8 cellular contexts compared by ENCODE assay signal in the genomic region with DNA sequence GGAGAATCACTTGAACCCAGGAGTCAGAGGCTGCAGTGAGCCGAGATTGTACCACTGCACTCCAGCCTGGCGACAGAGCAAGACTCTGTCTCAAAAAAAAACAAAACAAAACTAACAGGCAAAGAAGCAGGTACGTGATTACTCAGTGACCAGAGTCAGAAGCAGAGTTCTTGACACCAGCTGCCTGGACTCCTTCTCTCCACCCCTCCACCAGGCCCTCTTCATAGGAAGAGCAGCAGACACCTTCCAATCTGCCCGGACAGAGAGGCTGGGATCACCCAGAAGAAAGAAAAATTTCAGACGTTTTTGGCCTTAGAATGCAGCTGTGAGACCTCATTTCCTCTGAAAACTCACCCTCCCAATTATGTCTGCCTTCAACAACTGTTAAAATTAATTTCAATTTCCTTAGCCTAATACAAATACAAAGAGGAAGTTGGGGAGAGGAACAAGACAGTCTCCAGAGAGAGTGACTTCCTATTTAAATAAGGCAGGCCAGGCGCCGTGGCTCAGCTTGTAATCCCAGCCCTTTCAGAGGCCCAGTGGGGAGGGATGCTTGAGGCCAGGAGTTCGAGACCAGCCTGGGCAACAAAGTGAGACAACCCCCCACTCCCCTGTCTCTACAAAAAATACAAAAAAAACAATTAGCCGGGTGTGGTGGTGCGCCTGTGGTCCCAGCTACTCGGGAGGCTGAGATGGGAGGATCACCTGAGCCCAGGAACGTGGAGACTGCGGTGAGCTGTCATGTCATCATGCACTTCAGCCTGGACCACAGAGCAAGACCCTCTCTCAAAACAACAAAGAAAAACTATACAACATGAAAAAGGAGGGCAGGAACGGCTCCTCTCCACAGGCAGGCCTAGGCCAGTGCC. TPM values are rescaled to one million over a fixed set of nuclear protein-coding genes. Genes with fewer than 3 reads are reported as not detected.
DNase-seq lines count a peak whose midpoint lies in the region; TF ChIP-seq lines count a peak whose summit lies in the region.

No MANE protein-coding gene starts in this region.

- peaks cover 12% of the 10 kb centered on the region for H3K36me3 Mint-ChIP-seq in activated CD4-positive, alpha-beta T cell treated with anti-CD3 and anti-CD28 coated beads, Interleukin-2, amount 10 ng/mL, durations not matched to agents 7 days and 5 days (ENCODE audit: low read depth)

- H2AFZ ChIP-seq in osteoblast (ENCODE audit: low read length), result no peak overlapping the region

- H3K27ac Mint-ChIP-seq in activated CD4-positive, alpha-beta T cell treated with anti-CD3 and anti-CD28 coated beads, Interleukin-2, amount 10 ng/mL, durations not matched to agents 7 days and 5 days, result peak overlapping the region; percentile 84

- TF ChIP-seq CTCF in epithelial cell of proximal tubule (conservative IDR thresholded peaks at IDR 0.05; ENCODE audit: low read depth, low read length) (no peak), osteoblast (IDR thresholded peaks at IDR 0.05; ENCODE audit: extremely low read depth, low read depth, low read length) (no peak)

- peak overlapping the region; percentile 84 for H3K4me2 ChIP-seq in osteoblast (ENCODE audit: insufficient read depth, low read length)

- H3K36me3 ChIP-seq in osteoblast (ENCODE audit: insufficient read depth, low read length), result peaks cover 10% of the 10 kb centered on the region

- CTCF ChIA-PET in activated CD4-positive, alpha-beta T cell treated with anti-CD3 and anti-CD28 coated beads, Interleukin-2, amount 10 ng/mL, durations not matched to agents 7 days and 5 days (lab: Charles Lee), result interaction anchor here (1.1 to 3.2 kb wide), 2 partner anchors 10 to 13 kb away, joined by 3 to 13 read pairs; no protein-coding TSS in a partner anchor

- H4K20me1 ChIP-seq in osteoblast (ENCODE audit: insufficient read depth, low read length), result peaks cover 49% of the 10 kb centered on the region

- H3K27ac ChIP-seq in osteoblast (ENCODE audit: low read depth, low read length), result peak overlapping the region; percentile 58

- H3K9me3 Mint-ChIP-seq in activated CD4-positive, alpha-beta T cell treated with anti-CD3 and anti-CD28 coated beads, Interleukin-2, amount 10 ng/mL, durations not matched to agents 7 days and 5 days, result no peaks in the 10 kb centered on the region

- peaks cover 3% of the 10 kb centered on the region for H3K27me3 Mint-ChIP-seq in activated CD4-positive, alpha-beta T cell treated with anti-CD3 and anti-CD28 coated beads, Interleukin-2, amount 10 ng/mL, durations not matched to agents 7 days and 5 days

- H3K4me1 Mint-ChIP-seq in activated CD4-positive, alpha-beta T cell treated with anti-CD3 and anti-CD28 coated beads, Interleukin-2, amount 10 ng/mL, durations not matched to agents 7 days and 5 days, result peaks cover 37% of the 10 kb centered on the region

- no peaks in the 10 kb centered on the region for H3K27me3 ChIP-seq in osteoblast (ENCODE audit: insufficient read depth, low read length)

- DNase-seq in activated CD4-positive, alpha-beta T cell treated with anti-CD3 and anti-CD28 coated beads, Interleukin-2, amount 10 ng/mL, durations not matched to agents 7 days and 5 days, result no peak
- DNase-seq in activated CD4-positive, alpha-beta T cell treated with anti-CD3 and anti-CD28 coated beads for 4 hours, result no peak
- peak; percentile 87 for DNase-seq in SIG-M5 (lab: John Stamatoyannopoulos, UW)
- DNase-seq in epithelial cell of proximal tubule (ENCODE audit: low read depth), result no peak
- no peak for DNase-seq in osteoblast (ENCODE audit: insufficient read length, low spot score, missing footprints)
- no peak for DNase-seq in NCI-H526 treated with DMSO at 0.1 percent for 48 hours (lab: John Stamatoyannopoulos, UW)
- DNase-seq in activated gamma-delta T cell (lab: John Stamatoyannopoulos, UW), result no peak
- no peak for DNase-seq in NCI-H187 treated with DMSO at 0.1 percent for 48 hours (lab: John Stamatoyannopoulos, UW)

- H3K79me2 ChIP-seq in osteoblast (ENCODE audit: insufficient read depth, low read length), result peaks cover 61% of the 10 kb centered on the region

- POLR2A ChIA-PET in activated CD4-positive, alpha-beta T cell treated with anti-CD3 and anti-CD28 coated beads, Interleukin-2, amount 10 ng/mL, durations not matched to agents 7 days and 5 days (lab: Charles Lee), result no interaction called here

- no peaks in the 10 kb centered on the region for H3K9me3 ChIP-seq in osteoblast (ENCODE audit: low read depth, low read length)

- H3K4me1 ChIP-seq in osteoblast (ENCODE audit: insufficient read depth, low read length), result peaks cover 11% of the 10 kb centered on the region

- peak overlapping the region; percentile 83 for H3K4me3 Mint-ChIP-seq in activated CD4-positive, alpha-beta T cell treated with anti-CD3 and anti-CD28 coated beads, Interleukin-2, amount 10 ng/mL, durations not matched to agents 7 days and 5 days

- H3K4me3 ChIP-seq in epithelial cell of proximal tubule (ENCODE audit: low read depth, low read length) (peak overlapping the region; percentile 78), osteoblast (ENCODE audit: insufficient read depth, low read length) (peak overlapping the region; percentile 85)

RNA-seq across cellular contexts. Expression of a gene that starts 1.6 kb away (rescaled TPM):
- 10 to 100 TPM; 28.3 to 34.6 TPM for total RNA-seq in activated CD4-positive, alpha-beta T cell treated with anti-CD3 and anti-CD28 coated beads, Interleukin-2, amount 10 ng/mL, durations not matched to agents 7 days and 5 days
- total RNA-seq in epithelial cell of proximal tubule (28.1 and 41.7 TPM in 2 replicates), osteoblast (31.8 and 35.8 TPM in 2 replicates)

RNA-seq across cellular contexts. Expression of a gene that starts 14.6 kb away (rescaled TPM):
- 10 to 100 TPM in 1 of 2 experiments, 1 to 10 TPM in 1; 7.2 to 11.5 TPM for total RNA-seq in activated CD4-positive, alpha-beta T cell treated with anti-CD3 and anti-CD28 coated beads, Interleukin-2, amount 10 ng/mL, durations not matched to agents 7 days and 5 days
- total RNA-seq in epithelial cell of proximal tubule (35.5 and 44.7 TPM in 2 replicates), osteoblast (9.4 and 11.2 TPM in 2 replicates)

RNA-seq across cellular contexts. Expression of a gene that starts 38.6 kb away (rescaled TPM):
- total RNA-seq in activated CD4-positive, alpha-beta T cell treated with anti-CD3 and anti-CD28 coated beads, Interleukin-2, amount 10 ng/mL, durations not matched to agents 7 days and 5 days, result 100 to 1,000 TPM; 131 TPM
- 84.7 and 97.9 TPM in 2 replicates for total RNA-seq in epithelial cell of proximal tubule
- total RNA-seq in osteoblast, result 53.6 and 54.6 TPM in 2 replicates
